Comparison of ENCODE assay signal across 11 cellular contexts in the genomic region with DNA sequence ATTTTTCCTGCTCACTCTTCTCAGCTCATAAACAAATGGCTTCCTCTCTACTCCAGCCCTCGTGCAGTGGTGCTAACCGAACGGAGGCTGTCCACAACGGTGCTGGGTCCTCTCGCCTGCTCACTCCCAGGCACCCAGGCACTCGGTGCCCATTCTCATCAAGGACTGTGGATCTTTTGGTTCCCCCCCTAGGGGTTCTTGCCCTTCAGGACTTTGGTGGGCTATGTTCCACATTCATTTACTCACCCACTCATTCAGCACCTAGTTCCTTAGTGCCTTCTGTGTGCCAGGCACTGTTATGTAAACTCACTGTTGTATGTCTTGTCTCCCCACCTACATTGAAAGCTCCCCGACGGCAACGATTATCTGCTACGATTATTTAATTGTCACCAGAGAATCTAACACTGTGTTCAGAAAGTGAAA.
DNase-seq lines count a peak whose midpoint lies in the region; ATAC-seq and TF ChIP-seq lines count a peak whose summit lies in the region.
"Had no signal": no experiment of that assay in that cellular context is flagged by ENCODE, and none has a peak within 500 bp of the region (broad histone marks: within the 10 kb centered on the region; RNA-seq: fewer than 3 reads in every experiment).

No MANE protein-coding gene starts in this region.

- H3K27ac ChIP-seq in CD4-positive, CD25-positive, alpha-beta regulatory T cell (ENCODE audit: insufficient read depth, low read length, poor library complexity, severe bottlenecking): peak overlapping the region; percentile 98
- peak overlapping the region; percentile 91 for H3K27ac ChIP-seq in effector memory CD4-positive, alpha-beta T cell (ENCODE audit: insufficient read depth, low read length, poor library complexity, severe bottlenecking)
- peak overlapping the region; percentile 97 for H3K27ac ChIP-seq in osteoblast (ENCODE audit: low read depth, low read length)
- H3K27ac ChIP-seq: ovary had no signal

- no peaks in the 10 kb centered on the region for H4K20me1 ChIP-seq in osteoblast (ENCODE audit: insufficient read depth, low read length)

- no peaks in the 10 kb centered on the region for H3K27me3 Mint-ChIP-seq in CD4-positive, CD25-positive, alpha-beta regulatory T cell

- TF ChIP-seq CTCF in osteoblast (IDR thresholded peaks at IDR 0.05; ENCODE audit: extremely low read depth, low read depth, low read length): no peak

- peaks cover under 1% of the 10 kb centered on the region for H3K36me3 ChIP-seq in CD4-positive, CD25-positive, alpha-beta regulatory T cell (ENCODE audit: control insufficient read depth, insufficient read depth, low read length)
- no peaks in the 10 kb centered on the region for H3K36me3 ChIP-seq in effector memory CD4-positive, alpha-beta T cell (ENCODE audit: control insufficient read depth, insufficient read depth, low read length)
- H3K36me3 ChIP-seq in osteoblast (ENCODE audit: insufficient read depth, low read length): no peaks in the 10 kb centered on the region
- H3K36me3 ChIP-seq: ovary had no signal

- H3K36me3 Mint-ChIP-seq in CD4-positive, CD25-positive, alpha-beta regulatory T cell: peaks cover 13% of the 10 kb centered on the region

- no peaks in the 10 kb centered on the region for H3K27me3 ChIP-seq in CD4-positive, CD25-positive, alpha-beta regulatory T cell (ENCODE audit: control insufficient read depth, insufficient read depth, low read length)
- H3K27me3 ChIP-seq in effector memory CD4-positive, alpha-beta T cell (replicated peaks; ENCODE audit: control insufficient read depth, insufficient read depth, low read length, poor library complexity, severe bottlenecking): no peaks in the 10 kb centered on the region
- H3K27me3 ChIP-seq in osteoblast (ENCODE audit: insufficient read depth, low read length): no peaks in the 10 kb centered on the region
- H3K27me3 ChIP-seq: ovary had no signal

- DNase-seq in CD4-positive, CD25-positive, alpha-beta regulatory T cell: no peak
- DNase-seq in effector memory CD4-positive, alpha-beta T cell: no peak
- DNase-seq in osteoblast (ENCODE audit: insufficient read length, low spot score, missing footprints): peak; percentile 48
- DNase-seq in NCI-H748 (lab: John Stamatoyannopoulos, UW; ENCODE audit: unreplicated experiment): no peak
- DNase-seq in NCI-H774 (lab: John Stamatoyannopoulos, UW): no peak
- DNase-seq: DMS79, NCI-H1417, ovary had no signal

- ATAC-seq in CD4-positive, CD25-positive, alpha-beta regulatory T cell (ENCODE audit: low read depth in 2 of 2): peak; percentile 25 to 31
- ATAC-seq in SK-N-SH treated with all-trans-retinoic acid at 6 μM for 48 hours: peak; percentile 39
- ATAC-seq in GM18868 (IDR thresholded peaks at IDR 0.05; ENCODE audit: unreplicated experiment): no peak
- ATAC-seq in GM21515 (IDR thresholded peaks at IDR 0.05; ENCODE audit: unreplicated experiment): no peak

- peak overlapping the region; percentile 62 for H3K4me2 ChIP-seq in osteoblast (ENCODE audit: insufficient read depth, low read length)

- H3K4me3 Mint-ChIP-seq in CD4-positive, CD25-positive, alpha-beta regulatory T cell: peak overlapping the region; percentile 84 to 95 (median 94)

- peaks cover 0 to 1% (median 0%) of the 10 kb centered on the region in 7 donors for H3K9me3 Mint-ChIP-seq in CD4-positive, CD25-positive, alpha-beta regulatory T cell

- H3K4me3 ChIP-seq in CD4-positive, CD25-positive, alpha-beta regulatory T cell (ENCODE audit: low read depth, low read length): peak overlapping the region; percentile 89
- H3K4me3 ChIP-seq in effector memory CD4-positive, alpha-beta T cell (ENCODE audit: insufficient read depth, low read depth, low read length, poor library complexity, severe bottlenecking): peak overlapping the region; percentile 59
- peak overlapping the region; percentile 2 for H3K4me3 ChIP-seq in osteoblast (ENCODE audit: insufficient read depth, low read length)
- H3K4me3 ChIP-seq: ovary had no signal

- peaks cover 51% of the 10 kb centered on the region for H3K79me2 ChIP-seq in osteoblast (ENCODE audit: insufficient read depth, low read length)

- H3K4me1 ChIP-seq in CD4-positive, CD25-positive, alpha-beta regulatory T cell (ENCODE audit: control insufficient read depth, insufficient read depth, low read length, poor library complexity, severe bottlenecking): peaks cover 98% of the 10 kb centered on the region
- H3K4me1 ChIP-seq in effector memory CD4-positive, alpha-beta T cell (ENCODE audit: control insufficient read depth, insufficient read depth, low read length, poor library complexity, severe bottlenecking): peaks cover 80% of the 10 kb centered on the region
- peaks cover 57% of the 10 kb centered on the region for H3K4me1 ChIP-seq in osteoblast (ENCODE audit: insufficient read depth, low read length)

- H3K4me1 Mint-ChIP-seq in CD4-positive, CD25-positive, alpha-beta regulatory T cell: peaks cover 23 to 93% (median 69%) of the 10 kb centered on the region in 4 donors

- no peaks in the 10 kb centered on the region for H3K9me3 ChIP-seq in CD4-positive, CD25-positive, alpha-beta regulatory T cell (ENCODE audit: control insufficient read depth in 2 of 2, low read length in 2 of 2)
- no peaks in the 10 kb centered on the region for H3K9me3 ChIP-seq in effector memory CD4-positive, alpha-beta T cell (ENCODE audit: control insufficient read depth, low read length)
- no peaks in the 10 kb centered on the region for H3K9me3 ChIP-seq in osteoblast (ENCODE audit: low read depth, low read length)
- H3K9me3 ChIP-seq: ovary had no signal

- H3K27ac Mint-ChIP-seq in CD4-positive, CD25-positive, alpha-beta regulatory T cell: peak overlapping the region; percentile 99 to 100 (median 100)

- no peak overlapping the region for H2AFZ ChIP-seq in osteoblast (ENCODE audit: low read length)

TF ChIP-seq in SK-N-SH treated with all-trans-retinoic acid at 6 μM for 48 hours, 23 proteins besides CTCF, POLR2A, EP300 and RAD21 (continues in another document):
- TF ChIP-seq, protein P1, sequence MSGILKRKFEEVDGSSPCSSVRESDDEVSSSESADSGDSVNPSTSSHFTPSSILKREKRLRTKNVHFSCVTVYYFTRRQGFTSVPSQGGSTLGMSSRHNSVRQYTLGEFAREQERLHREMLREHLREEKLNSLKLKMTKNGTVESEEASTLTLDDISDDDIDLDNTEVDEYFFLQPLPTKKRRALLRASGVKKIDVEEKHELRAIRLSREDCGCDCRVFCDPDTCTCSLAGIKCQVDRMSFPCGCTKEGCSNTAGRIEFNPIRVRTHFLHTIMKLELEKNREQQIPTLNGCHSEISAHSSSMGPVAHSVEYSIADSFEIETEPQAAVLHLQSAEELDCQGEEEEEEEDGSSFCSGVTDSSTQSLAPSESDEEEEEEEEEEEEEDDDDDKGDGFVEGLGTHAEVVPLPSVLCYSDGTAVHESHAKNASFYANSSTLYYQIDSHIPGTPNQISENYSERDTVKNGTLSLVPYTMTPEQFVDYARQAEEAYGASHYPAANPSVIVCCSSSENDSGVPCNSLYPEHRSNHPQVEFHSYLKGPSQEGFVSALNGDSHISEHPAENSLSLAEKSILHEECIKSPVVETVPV (CRISPR knock-in tag; IDR thresholded peaks at IDR 0.05): no peak
- TF ChIP-seq ZC3H10 (CRISPR knock-in tag; IDR thresholded peaks at IDR 0.05) (no peak), ARNTL (CRISPR knock-in tag; IDR thresholded peaks at IDR 0.05; ENCODE audit: borderline replicate concordance, low read depth) (no peak), ZNF8 (CRISPR knock-in tag; IDR thresholded peaks at IDR 0.05) (no peak), ZFP3 (CRISPR knock-in tag; IDR thresholded peaks at IDR 0.05) (no peak), BACH2 (CRISPR knock-in tag; IDR thresholded peaks at IDR 0.05; ENCODE audit: borderline replicate concordance) (no peak), CSDC2 (CRISPR knock-in tag; IDR thresholded peaks at IDR 0.05) (no peak), OSR1 (CRISPR knock-in tag; IDR thresholded peaks at IDR 0.05) (no peak), ISL1 (CRISPR knock-in tag; IDR thresholded peaks at IDR 0.05) (no peak)
- TF ChIP-seq, protein P2, sequence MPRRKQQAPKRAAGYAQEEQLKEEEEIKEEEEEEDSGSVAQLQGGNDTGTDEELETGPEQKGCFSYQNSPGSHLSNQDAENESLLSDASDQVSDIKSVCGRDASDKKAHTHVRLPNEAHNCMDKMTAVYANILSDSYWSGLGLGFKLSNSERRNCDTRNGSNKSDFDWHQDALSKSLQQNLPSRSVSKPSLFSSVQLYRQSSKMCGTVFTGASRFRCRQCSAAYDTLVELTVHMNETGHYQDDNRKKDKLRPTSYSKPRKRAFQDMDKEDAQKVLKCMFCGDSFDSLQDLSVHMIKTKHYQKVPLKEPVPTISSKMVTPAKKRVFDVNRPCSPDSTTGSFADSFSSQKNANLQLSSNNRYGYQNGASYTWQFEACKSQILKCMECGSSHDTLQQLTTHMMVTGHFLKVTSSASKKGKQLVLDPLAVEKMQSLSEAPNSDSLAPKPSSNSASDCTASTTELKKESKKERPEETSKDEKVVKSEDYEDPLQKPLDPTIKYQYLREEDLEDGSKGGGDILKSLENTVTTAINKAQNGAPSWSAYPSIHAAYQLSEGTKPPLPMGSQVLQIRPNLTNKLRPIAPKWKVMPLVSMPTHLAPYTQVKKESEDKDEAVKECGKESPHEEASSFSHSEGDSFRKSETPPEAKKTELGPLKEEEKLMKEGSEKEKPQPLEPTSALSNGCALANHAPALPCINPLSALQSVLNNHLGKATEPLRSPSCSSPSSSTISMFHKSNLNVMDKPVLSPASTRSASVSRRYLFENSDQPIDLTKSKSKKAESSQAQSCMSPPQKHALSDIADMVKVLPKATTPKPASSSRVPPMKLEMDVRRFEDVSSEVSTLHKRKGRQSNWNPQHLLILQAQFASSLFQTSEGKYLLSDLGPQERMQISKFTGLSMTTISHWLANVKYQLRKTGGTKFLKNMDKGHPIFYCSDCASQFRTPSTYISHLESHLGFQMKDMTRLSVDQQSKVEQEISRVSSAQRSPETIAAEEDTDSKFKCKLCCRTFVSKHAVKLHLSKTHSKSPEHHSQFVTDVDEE (CRISPR knock-in tag; IDR thresholded peaks at IDR 0.05): no peak
- TF ChIP-seq, protein P3, sequence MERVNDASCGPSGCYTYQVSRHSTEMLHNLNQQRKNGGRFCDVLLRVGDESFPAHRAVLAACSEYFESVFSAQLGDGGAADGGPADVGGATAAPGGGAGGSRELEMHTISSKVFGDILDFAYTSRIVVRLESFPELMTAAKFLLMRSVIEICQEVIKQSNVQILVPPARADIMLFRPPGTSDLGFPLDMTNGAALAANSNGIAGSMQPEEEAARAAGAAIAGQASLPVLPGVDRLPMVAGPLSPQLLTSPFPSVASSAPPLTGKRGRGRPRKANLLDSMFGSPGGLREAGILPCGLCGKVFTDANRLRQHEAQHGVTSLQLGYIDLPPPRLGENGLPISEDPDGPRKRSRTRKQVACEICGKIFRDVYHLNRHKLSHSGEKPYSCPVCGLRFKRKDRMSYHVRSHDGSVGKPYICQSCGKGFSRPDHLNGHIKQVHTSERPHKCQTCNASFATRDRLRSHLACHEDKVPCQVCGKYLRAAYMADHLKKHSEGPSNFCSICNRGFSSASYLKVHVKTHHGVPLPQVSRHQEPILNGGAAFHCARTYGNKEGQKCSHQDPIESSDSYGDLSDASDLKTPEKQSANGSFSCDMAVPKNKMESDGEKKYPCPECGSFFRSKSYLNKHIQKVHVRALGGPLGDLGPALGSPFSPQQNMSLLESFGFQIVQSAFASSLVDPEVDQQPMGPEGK (CRISPR knock-in tag; IDR thresholded peaks at IDR 0.05; ENCODE audit: borderline replicate concordance): no peak

Comparison
In these comparisons a context has a peak if more than half of its experiments do, and no peak if none do; other contexts are left out.
1. ATAC-seq: peak in CD4-positive, CD25-positive, alpha-beta regulatory T cell (2 of 2) and SK-N-SH treated with all-trans-retinoic acid at 6 μM for 48 hours (single experiment); none in GM18868 (single experiment) and GM21515 (single experiment).
2. H3K4me3 ChIP-seq: peak in every context shown above with its lines; median percentile 89 in CD4-positive, CD25-positive, alpha-beta regulatory T cell; 59 in effector memory CD4-positive, alpha-beta T cell; 2 in osteoblast.
3. Peak in every context shown above with its lines, with median percentiles within 50 percentile points of each other: H3K27ac ChIP-seq.